ENCODE assay signal across 1 cellular context in the genomic region with DNA sequence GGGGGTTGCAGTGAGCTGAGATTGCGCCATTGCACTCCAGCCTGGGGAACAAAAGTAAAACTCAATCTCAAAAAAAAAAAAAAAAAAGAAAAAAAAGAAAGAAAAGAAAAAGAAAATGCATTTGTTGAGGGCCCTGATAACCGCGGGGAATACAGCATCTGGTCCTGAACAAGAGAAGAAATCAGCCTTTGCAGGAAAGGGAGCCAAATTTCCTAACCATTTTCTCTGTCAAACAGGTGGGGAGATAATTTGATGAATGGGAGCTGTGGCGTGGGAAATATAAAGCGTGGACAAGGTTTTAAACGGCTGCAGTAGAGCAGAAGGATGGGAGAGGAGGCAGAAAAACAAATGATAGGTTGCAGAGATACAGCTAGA.
TF ChIP-seq lines count a peak whose summit lies in the region.

No MANE protein-coding gene starts in this region.

TF ChIP-seq in HCT116, 20 proteins besides CTCF, POLR2A, EP300 and RAD21 (continued from another document):
- TF ChIP-seq, protein P1, sequence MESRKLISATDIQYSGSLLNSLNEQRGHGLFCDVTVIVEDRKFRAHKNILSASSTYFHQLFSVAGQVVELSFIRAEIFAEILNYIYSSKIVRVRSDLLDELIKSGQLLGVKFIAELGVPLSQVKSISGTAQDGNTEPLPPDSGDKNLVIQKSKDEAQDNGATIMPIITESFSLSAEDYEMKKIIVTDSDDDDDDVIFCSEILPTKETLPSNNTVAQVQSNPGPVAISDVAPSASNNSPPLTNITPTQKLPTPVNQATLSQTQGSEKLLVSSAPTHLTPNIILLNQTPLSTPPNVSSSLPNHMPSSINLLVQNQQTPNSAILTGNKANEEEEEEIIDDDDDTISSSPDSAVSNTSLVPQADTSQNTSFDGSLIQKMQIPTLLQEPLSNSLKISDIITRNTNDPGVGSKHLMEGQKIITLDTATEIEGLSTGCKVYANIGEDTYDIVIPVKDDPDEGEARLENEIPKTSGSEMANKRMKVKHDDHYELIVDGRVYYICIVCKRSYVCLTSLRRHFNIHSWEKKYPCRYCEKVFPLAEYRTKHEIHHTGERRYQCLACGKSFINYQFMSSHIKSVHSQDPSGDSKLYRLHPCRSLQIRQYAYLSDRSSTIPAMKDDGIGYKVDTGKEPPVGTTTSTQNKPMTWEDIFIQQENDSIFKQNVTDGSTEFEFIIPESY (IDR thresholded peaks at IDR 0.05; ENCODE audit: extremely low read depth, insufficient replicate concordance, low read length), result no peak
- TF ChIP-seq EZH2phosphoT487 (IDR thresholded peaks at IDR 0.05; ENCODE audit: borderline replicate concordance), result no peak
- no peak for TF ChIP-seq POLR2AphosphoS5 (IDR thresholded peaks at IDR 0.05; ENCODE audit: low read depth, low read length)
- TF ChIP-seq ZFX (IDR thresholded peaks at IDR 0.05), result no peak
- TF ChIP-seq EZH2 (IDR thresholded peaks at IDR 0.05), result no peak
- no peak for TF ChIP-seq SRF (IDR thresholded peaks at IDR 0.05; ENCODE audit: low read depth)
- no peak for TF ChIP-seq EGR1 (IDR thresholded peaks at IDR 0.05; ENCODE audit: low read depth)
- no peak for TF ChIP-seq CEBPB (IDR thresholded peaks at IDR 0.05; ENCODE audit: low read depth)
- no peak for TF ChIP-seq ATF3 (IDR thresholded peaks at IDR 0.05)
- no peak for TF ChIP-seq ZNF274 (IDR thresholded peaks at IDR 0.05; ENCODE audit: low read depth, low read length)
